8 cellular contexts compared by ENCODE assay signal in the genomic region with DNA sequence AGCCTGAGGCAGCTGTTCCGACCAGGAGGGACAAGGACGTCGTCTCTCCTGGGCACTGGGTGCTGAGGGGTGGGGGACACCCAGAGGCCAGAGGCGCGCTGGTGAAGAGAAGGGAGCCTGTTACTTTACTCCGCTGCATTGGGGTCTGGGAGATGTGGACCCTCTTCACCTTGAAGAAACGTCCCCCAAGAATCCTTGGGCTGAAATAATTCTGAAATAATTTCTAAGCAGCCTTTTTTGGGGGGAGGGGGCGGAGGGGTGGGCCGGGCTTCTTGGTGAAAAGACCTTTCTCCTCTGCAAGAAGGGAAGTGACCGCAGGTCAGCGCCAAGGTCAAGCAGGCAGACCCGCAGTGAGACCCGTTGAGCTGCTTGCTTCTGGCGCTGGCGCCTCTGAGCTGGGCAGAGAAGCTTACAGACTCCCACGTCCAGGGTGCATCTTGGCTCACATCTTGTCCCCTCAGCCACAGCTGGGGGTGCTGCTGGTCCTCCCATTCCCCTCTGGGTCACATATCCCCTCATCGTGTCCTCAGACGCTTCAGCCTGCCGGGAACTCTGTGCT. TPM values are rescaled to one million over a fixed set of nuclear protein-coding genes. Genes with fewer than 3 reads are reported as not detected.
DNase-seq lines count a peak whose midpoint lies in the region; ATAC-seq, FAIRE-seq and TF ChIP-seq lines count a peak whose summit lies in the region.

No MANE protein-coding gene starts in this region.

- H3K4me3 Mint-ChIP-seq in activated B cell treated with CpG ODN at 0.5 μM for 24 hours, result peak overlapping the region; percentile 71

- H3K36me3 ChIP-seq in stomach, result peaks cover 0 to 6% (median 0%) of the 10 kb centered on the region in 4 donors

- no peaks in the 10 kb centered on the region for H3K27me3 Mint-ChIP-seq in activated B cell treated with CpG ODN at 0.5 μM for 24 hours

- H3K27me3 ChIP-seq in stomach, result peaks cover 0 to 33% (median 21%) of the 10 kb centered on the region in 3 donors

- TF ChIP-seq EP300 in stomach (IDR thresholded peaks at IDR 0.05), result no peak

- H3K9me3 ChIP-seq in stomach, result no peaks in the 10 kb centered on the region

- peak overlapping the region; percentile 56 to 90 (median 76) for H3K4me3 ChIP-seq in stomach

- POLR2A ChIA-PET in activated B cell treated with CpG ODN at 0.5 μM for 24 hours (lab: Charles Lee), result interaction anchor here (0.5 to 2.2 kb wide), 3 partner anchors 42 to 149 kb away, joined by 4 to 10 read pairs (median 6); no protein-coding TSS in a partner anchor

- H3K4me1 ChIP-seq in stomach, result peaks cover 10 to 39% (median 24%) of the 10 kb centered on the region in 4 donors

- DNase-seq in NCI-H146 (lab: John Stamatoyannopoulos, UW) (peak; percentile 31), NCI-H146 treated with DMSO at 0.1 percent for 48 hours (lab: John Stamatoyannopoulos, UW; ENCODE audit: unreplicated experiment) (no peak), activated B cell treated with CpG ODN at 0.5 μM for 24 hours (no peak), left kidney (ENCODE audit: low read depth, low spot score) (peak; percentile 35), stomach (no peak), GM12892 (ENCODE audit: insufficient read length) (no peak), iPS-NIHi7 (ENCODE audit: extremely low spot score) (no peak)

- peak overlapping the region in 4 of 5 donors; percentile 48 to 82 (median 76) for H3K27ac ChIP-seq in stomach

- FAIRE-seq in GM12892 (lab: Jason Lieb, UNC), result no peak

- H3K9me3 Mint-ChIP-seq in activated B cell treated with CpG ODN at 0.5 μM for 24 hours, result no peaks in the 10 kb centered on the region

- intact Hi-C loops in activated B cell treated with CpG ODN at 0.5 μM for 24 hours (cut with micrococcal nuclease) (no loop called here), stomach (cut with DNase I; ENCODE audit: low total_unique reads) (loop anchor here (5.0 to 10.0 kb wide), 2 partner anchors 82 to 206 kb away; no protein-coding TSS in a partner anchor)

- no peak overlapping the region for H3K27ac Mint-ChIP-seq in activated B cell treated with CpG ODN at 0.5 μM for 24 hours

- peaks cover 37% of the 10 kb centered on the region for H3K4me1 Mint-ChIP-seq in activated B cell treated with CpG ODN at 0.5 μM for 24 hours

- peaks cover 5% of the 10 kb centered on the region for H3K36me3 Mint-ChIP-seq in activated B cell treated with CpG ODN at 0.5 μM for 24 hours (ENCODE audit: low read depth)

- no peak for TF ChIP-seq CTCF in activated B cell treated with CpG ODN at 0.5 μM for 24 hours (IDR thresholded peaks at IDR 0.05)
- TF ChIP-seq CTCF in stomach (IDR thresholded peaks at IDR 0.05), result no peak

- no peak for TF ChIP-seq POLR2A in stomach (IDR thresholded peaks at IDR 0.05)
- TF ChIP-seq POLR2A in GM12892 (IDR thresholded peaks at IDR 0.05; ENCODE audit: low read depth, low read length), result no peak

- 20 to 31% (median 25%) methylated on average over 6 to 19 of the region's 19 CpGs for WGBS in stomach, 5 donors

- CTCF ChIA-PET in activated B cell treated with CpG ODN at 0.5 μM for 24 hours (lab: Charles Lee), result interaction anchor here (1.9 kb wide), 1 partner anchor 10 kb away, joined by 5 read pairs; no protein-coding TSS in a partner anchor

- ATAC-seq in activated B cell treated with CpG ODN at 0.5 μM for 24 hours (ENCODE audit: low read depth), result no peak
- no peak for ATAC-seq in GM18517 (IDR thresholded peaks at IDR 0.05; ENCODE audit: unreplicated experiment)

RNA-seq across cellular contexts. Expression of a gene that starts 1.1 kb away (rescaled TPM):
- 21.2 and 25.4 TPM in 2 replicates for total RNA-seq in activated B cell treated with CpG ODN at 0.5 μM for 24 hours
- total RNA-seq in stomach, result 10 to 100 TPM in 4 of 5 donors, 1 to 10 TPM in 1; 8.1 to 37.1 (median 18.7) TPM
- polyA plus RNA-seq in stomach, result 1 to 10 TPM; 2.9 to 4.4 (median 3.4) TPM
- 6.9 TPM for polyA plus RNA-seq in GM12892 (2012; ENCODE audit: missing spikeins)

RNA-seq across cellular contexts. Expression of a gene that starts 55.4 kb away (rescaled TPM):
- total RNA-seq in activated B cell treated with CpG ODN at 0.5 μM for 24 hours (7.4 and 8.3 TPM in 2 replicates), stomach (10 to 100 TPM; 10.3 to 48.7 (median 36.8) TPM)
- 10 to 100 TPM in 1 of 3 donors, 1 to 10 TPM in 2; 7.6 to 14.1 (median 9.9) TPM for polyA plus RNA-seq in stomach
- polyA plus RNA-seq in GM12892 (2012; ENCODE audit: missing spikeins), result 1.7 TPM

Comparison
In these comparisons a context has a peak if more than half of its experiments do, and no peak if none do; other contexts are left out.
1. DNase-seq: peak in NCI-H146 (single experiment) and left kidney (single experiment); none in NCI-H146 treated with DMSO at 0.1 percent for 48 hours (single experiment), activated B cell treated with CpG ODN at 0.5 μM for 24 hours (single experiment), stomach (single experiment), GM12892 (single experiment) and iPS-NIHi7 (single experiment).